ENCODE assay signal across 27 cellular contexts in the genomic region with DNA sequence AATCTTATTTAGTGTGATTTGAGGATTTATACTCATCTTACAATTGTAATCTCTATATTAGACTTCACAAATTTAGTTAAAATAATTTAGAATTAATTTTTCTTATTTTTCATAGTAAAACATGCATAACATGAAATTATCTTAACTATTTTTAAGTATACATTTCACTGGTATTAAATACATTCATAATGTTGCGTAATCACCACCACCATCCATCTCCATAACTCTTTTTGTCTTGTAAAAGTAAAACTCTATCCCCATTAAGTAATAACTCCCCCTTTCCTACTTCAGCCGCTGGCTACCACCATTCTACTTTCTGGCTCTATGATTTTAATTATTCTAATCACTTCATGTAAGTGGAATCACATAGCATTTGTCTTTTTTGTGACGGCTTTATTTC.
DNase-seq lines count a peak whose midpoint lies in the region; ATAC-seq, FAIRE-seq and TF ChIP-seq lines count a peak whose summit lies in the region.
"Had no signal": no experiment of that assay in that cellular context is flagged by ENCODE, and none has a peak within 500 bp of the region (broad histone marks: within the 10 kb centered on the region; RNA-seq: fewer than 3 reads in every experiment).

No MANE protein-coding gene starts in this region.

- POLR2A ChIA-PET in HepG2 (lab: Yijun Ruan, JAX) = no interaction called here
- POLR2A ChIA-PET in H1 (lab: Charles Lee; ENCODE audit: partially characterized antibody) = no interaction called here
- POLR2A ChIA-PET in activated CD4-positive, alpha-beta T cell treated with anti-CD3 and anti-CD28 coated beads for 36 hours (lab: Charles Lee) = no interaction called here

- no peak for TF ChIP-seq CTCF in HepG2 (CRISPR knock-in tag; IDR thresholded peaks at IDR 0.05)
- no peak for TF ChIP-seq CTCF in right lobe of liver (IDR thresholded peaks at IDR 0.05)
- no peak for TF ChIP-seq CTCF in H1 (IDR thresholded peaks at IDR 0.05; ENCODE audit: control extremely low read depth in 1 of 3, insufficient read depth in 1 of 3, low read depth in 1 of 3, low read length in 3 of 3)
- TF ChIP-seq CTCF in heart left ventricle (IDR thresholded peaks at IDR 0.05) = no peak

- no peak for FAIRE-seq in HepG2 (lab: Jason Lieb, UNC)
- FAIRE-seq in H1 (lab: Jason Lieb, UNC) = no peak
- FAIRE-seq: A204.1, GM12878, GM12892, GM18507 had no signal

- H3K4me1 Mint-ChIP-seq in activated CD4-positive, alpha-beta T cell treated with anti-CD3 and anti-CD28 coated beads for 36 hours = no peaks in the 10 kb centered on the region
- H3K4me1 Mint-ChIP-seq: CD14-positive monocyte; CD4-positive, alpha-beta memory T cell; CD4-positive, CD25-positive, alpha-beta regulatory T cell; CD8-positive, alpha-beta memory T cell had no signal

- H3K4me1 ChIP-seq in HepG2 (ENCODE audit: insufficient read depth, low read length) = no peaks in the 10 kb centered on the region
- H3K4me1 ChIP-seq in right lobe of liver = no peaks in the 10 kb centered on the region
- no peaks in the 10 kb centered on the region for H3K4me1 ChIP-seq in H1 (replicated peaks in 1 of 4; ENCODE audit: control insufficient read depth in 3 of 4, insufficient read depth in 4 of 4, low read length in 3 of 4)
- peaks cover 0 to 9% (median 0%) of the 10 kb centered on the region in 12 donors for H3K4me1 ChIP-seq in heart left ventricle
- H3K4me1 ChIP-seq: BE2C, BLaER1 had no signal

- H3K4ac ChIP-seq in H1 (replicated peaks; ENCODE audit: insufficient read length, low read depth, low read length) = no peak overlapping the region

- WGBS in HepG2 (ENCODE audit: low lambda C conversion rate) = 18% methylated on average over 3 of the region's 3 CpGs
- WGBS in right lobe of liver (ENCODE audit: insufficient coverage, low coverage, low lambda C conversion rate, missing lambda C conversion rate) = 72% methylated on average over 3 of the region's 3 CpGs
- WGBS in H1 (ENCODE audit: extremely low coverage in 1 of 2, insufficient coverage in 1 of 2, insufficient read length in 1 of 2, insufficient replicate concordance in 2 of 2, low coverage in 1 of 2, low lambda C conversion rate in 2 of 2, missing lambda C conversion rate in 1 of 2), 2 experiments = 83% methylated on average over 3 of the region's 3 CpGs; no CpG with 5 or more reads in 1 of the 2 experiments
- 83 to 89% (median 86%) methylated on average over 3 of the region's 3 CpGs for WGBS in heart left ventricle, 4 donors

- TF ChIP-seq EP300 in HepG2 (IDR thresholded peaks at IDR 0.05; ENCODE audit: low read depth in 2 of 2, low read length in 2 of 2) = no peak
- no peak for TF ChIP-seq EP300 in HepG2 (CRISPR knock-in tag; IDR thresholded peaks at IDR 0.05; ENCODE audit: borderline replicate concordance)
- no peak for TF ChIP-seq EP300 in Ishikawa (IDR thresholded peaks at IDR 0.05; ENCODE audit: borderline replicate concordance)
- TF ChIP-seq EP300 in H1 (IDR thresholded peaks at IDR 0.05; ENCODE audit: borderline replicate concordance in 1 of 2, low read depth in 2 of 2, low read length in 2 of 2) = no peak

- H3K9ac ChIP-seq in HepG2 (ENCODE audit: insufficient read depth, low read depth, low read length) = no peak overlapping the region
- H3K9ac ChIP-seq in H1 (replicated peaks in 1 of 4; ENCODE audit: extremely low read depth in 1 of 4, low read depth in 3 of 4, low read length in 3 of 4) = no peak overlapping the region
- H3K9ac ChIP-seq: BLaER1 had no signal

- DNase-seq in HepG2 (ENCODE audit: low spot score) (no peak), right lobe of liver (no peak), H1 (ENCODE audit: low read depth in 1 of 2, low spot score in 2 of 2) (no peak), heart left ventricle (no peak)
- no peak for DNase-seq in activated CD4-positive, alpha-beta T cell treated with anti-CD3 and anti-CD28 coated beads for 36 hours
- DNase-seq: 8988T; ACHN; BE2C; C1 segment of cervical spinal cord; CD4-positive, alpha-beta memory T cell; CD4-positive, CD25-positive, alpha-beta regulatory T cell; CD8-positive, alpha-beta memory T cell; COR-L47; DMS 273 treated with DMSO at 0.1 percent for 48 hours; DMS153; DMS53; DMS79; DND-41; EL; GDM1 had no signal

- no peak overlapping the region for H2BK120ac ChIP-seq in H1 (replicated peaks; ENCODE audit: low read depth, low read length)

- H2AFZ ChIP-seq in HepG2 (ENCODE audit: low read length) (no peak overlapping the region), H1 (ENCODE audit: low read length) (no peak overlapping the region)

- no peak for TF ChIP-seq POLR2A in HepG2 (IDR thresholded peaks at IDR 0.05; ENCODE audit: insufficient read depth in 1 of 2, low read depth in 2 of 2, low read length in 2 of 2)
- no peak for TF ChIP-seq POLR2A in right lobe of liver (IDR thresholded peaks at IDR 0.05)
- no peak for TF ChIP-seq POLR2A in H1 (IDR thresholded peaks at IDR 0.05; ENCODE audit: control extremely low read depth in 1 of 2, low read depth in 2 of 2, low read length in 2 of 2)
- TF ChIP-seq POLR2A in heart left ventricle (IDR thresholded peaks at IDR 0.05) = no peak

- TF ChIP-seq RAD21 in HepG2 (CRISPR knock-in tag; IDR thresholded peaks at IDR 0.05) = no peak
- TF ChIP-seq RAD21 in Ishikawa (IDR thresholded peaks at IDR 0.05; ENCODE audit: low read depth) = no peak
- TF ChIP-seq RAD21 in H1 (IDR thresholded peaks at IDR 0.05 in 1 of 2, conservative IDR thresholded peaks at IDR 0.05 in 1 of 2; ENCODE audit: low read depth in 2 of 2, low read length in 2 of 2) = no peak

- no peak overlapping the region for H3K4me2 ChIP-seq in HepG2 (ENCODE audit: low read depth, low read length)
- no peak overlapping the region for H3K4me2 ChIP-seq in H1 (ENCODE audit: insufficient read depth in 1 of 2, low read depth in 2 of 2, low read length in 2 of 2)
- H3K4me2 ChIP-seq: BLaER1 had no signal

- no peak overlapping the region for H2BK15ac ChIP-seq in H1 (ENCODE audit: low read length)

- H4K5ac ChIP-seq in H1 (ENCODE audit: insufficient read length, low read depth, low read length) = no peak overlapping the region

- no peak overlapping the region for H3K18ac ChIP-seq in H1 (ENCODE audit: extremely low read depth, low read length)

- H3K14ac ChIP-seq in H1 (ENCODE audit: insufficient read length) = no peak overlapping the region

- H3K4me3 ChIP-seq in HepG2 (replicated peaks in 1 of 3; ENCODE audit: insufficient read depth in 1 of 3, low read depth in 2 of 3, low read length in 3 of 3) (no peak overlapping the region), right lobe of liver (no peak overlapping the region), H1 (ENCODE audit: extremely low read depth in 1 of 4, insufficient read depth in 2 of 4, low read depth in 3 of 4, low read length in 4 of 4) (no peak overlapping the region), heart left ventricle (no peak overlapping the region)
- H3K4me3 ChIP-seq: BLaER1, GM12878 had no signal

- no peak overlapping the region for H3K27ac Mint-ChIP-seq in activated CD4-positive, alpha-beta T cell treated with anti-CD3 and anti-CD28 coated beads for 36 hours
- H3K27ac Mint-ChIP-seq: CD14-positive monocyte; CD4-positive, alpha-beta memory T cell; CD4-positive, CD25-positive, alpha-beta regulatory T cell; CD8-positive, alpha-beta memory T cell had no signal

- H2AK5ac ChIP-seq in H1 (ENCODE audit: low read depth, low read length) = no peak overlapping the region

- no peaks in the 10 kb centered on the region for H3K79me1 ChIP-seq in H1 (ENCODE audit: low read depth, low read length)

- H3K36me3 ChIP-seq in HepG2 (replicated peaks in 1 of 2; ENCODE audit: control insufficient read depth in 1 of 2, insufficient read depth in 2 of 2, low read length in 2 of 2) (no peaks in the 10 kb centered on the region), right lobe of liver (no peaks in the 10 kb centered on the region), H1 (ENCODE audit: control insufficient read depth in 2 of 4, insufficient read depth in 4 of 4, low read length in 3 of 4) (no peaks in the 10 kb centered on the region), heart left ventricle (no peaks in the 10 kb centered on the region)
- H3K36me3 ChIP-seq: BE2C, BLaER1 had no signal

- no peak for ATAC-seq in HepG2
- no peak for ATAC-seq in right lobe of liver
- ATAC-seq in heart left ventricle = no peak
- no peak for ATAC-seq in activated CD4-positive, alpha-beta T cell treated with anti-CD3 and anti-CD28 coated beads for 36 hours
- ATAC-seq: GM12878 had no signal

- no peaks in the 10 kb centered on the region for H3K9me3 ChIP-seq in HepG2 (ENCODE audit: low read length)
- no peaks in the 10 kb centered on the region for H3K9me3 ChIP-seq in right lobe of liver
- no peaks in the 10 kb centered on the region for H3K9me3 ChIP-seq in H1 (ENCODE audit: insufficient read depth in 2 of 2, low read depth in 1 of 2, low read length in 1 of 2)
- H3K9me3 ChIP-seq in heart left ventricle = peaks cover 0 to 9% (median 0%) of the 10 kb centered on the region in 12 donors
- H3K9me3 ChIP-seq: BE2C, BLaER1 had no signal

- intact Hi-C loops in HepG2 (cut with micrococcal nuclease; ENCODE audit: unreplicated experiment) (no loop called here), right lobe of liver (cut with DNase I) (no loop called here), heart left ventricle (cut with DNase I) (loop anchor here in 1 of 10 donors (10.0 kb wide), 1 partner anchor 47 kb away; no protein-coding TSS in a partner anchor)
- intact Hi-C loops in activated CD4-positive, alpha-beta T cell treated with anti-CD3 and anti-CD28 coated beads for 36 hours (cut with DNase I, micrococcal nuclease) = loop anchor here in 1 of 2 experiments (2.0 kb wide), 1 partner anchor 65 kb away; no protein-coding TSS in a partner anchor

- no peak overlapping the region for H2BK12ac ChIP-seq in H1 (ENCODE audit: low read depth, low read length)

- H3K56ac ChIP-seq in H1 (replicated peaks; ENCODE audit: insufficient read length, low read depth, low read length) = no peak overlapping the region

- no peaks in the 10 kb centered on the region for H3K9me3 Mint-ChIP-seq in activated CD4-positive, alpha-beta T cell treated with anti-CD3 and anti-CD28 coated beads for 36 hours (ENCODE audit: low read depth)

- H3K23me2 ChIP-seq in H1 (ENCODE audit: low read depth, low read length) = no peaks in the 10 kb centered on the region

- no peak overlapping the region for H2BK5ac ChIP-seq in H1 (ENCODE audit: low read depth, low read length)

- H4K91ac ChIP-seq in H1 (replicated peaks; ENCODE audit: insufficient read length, low read length) = no peak overlapping the region

- no peak overlapping the region for H3K23ac ChIP-seq in H1 (ENCODE audit: insufficient read length)

- H4K8ac ChIP-seq in H1 (ENCODE audit: extremely low read depth, insufficient read depth, low read length) = no peak overlapping the region

- H2BK20ac ChIP-seq in H1 (ENCODE audit: low read length) = no peak overlapping the region

- no peaks in the 10 kb centered on the region for H4K20me1 ChIP-seq in HepG2 (ENCODE audit: insufficient read depth, low read length)
- no peaks in the 10 kb centered on the region for H4K20me1 ChIP-seq in H1 (replicated peaks in 1 of 2; ENCODE audit: control insufficient read depth in 1 of 2, insufficient read depth in 2 of 2, low read length in 2 of 2)
- H4K20me1 ChIP-seq: BLaER1 had no signal

- H3K79me2 ChIP-seq in HepG2 (ENCODE audit: insufficient read depth, low read length) (no peaks in the 10 kb centered on the region), H1 (ENCODE audit: control insufficient read depth in 1 of 2, insufficient read depth in 2 of 2, low read length in 2 of 2) (no peaks in the 10 kb centered on the region)

- H3K27me3 Mint-ChIP-seq in activated CD4-positive, alpha-beta T cell treated with anti-CD3 and anti-CD28 coated beads for 36 hours = no peaks in the 10 kb centered on the region
- H3K27me3 Mint-ChIP-seq: CD4-positive, alpha-beta memory T cell; CD4-positive, CD25-positive, alpha-beta regulatory T cell; CD8-positive, alpha-beta memory T cell had no signal

- H3K27ac ChIP-seq in HepG2 (ENCODE audit: extremely low read length, insufficient read depth, low read length) (no peak overlapping the region), right lobe of liver (no peak overlapping the region), H1 (ENCODE audit: low read depth, low read length) (no peak overlapping the region), heart left ventricle (no peak overlapping the region)
- H3K27ac ChIP-seq: BLaER1 had no signal

- in situ Hi-C loops in HepG2 (cut with HindIII; ENCODE audit: extremely low pct_ligation_motif_present, low pct_unique_long_range_greater_than_20kb) = no loop called here

- H3K36me3 Mint-ChIP-seq in activated CD4-positive, alpha-beta T cell treated with anti-CD3 and anti-CD28 coated beads for 36 hours (ENCODE audit: low read depth) = no peaks in the 10 kb centered on the region
- H3K36me3 Mint-ChIP-seq: CD14-positive monocyte; CD4-positive, alpha-beta memory T cell; CD4-positive, CD25-positive, alpha-beta regulatory T cell; CD8-positive, alpha-beta memory T cell had no signal

- H3K4me3 Mint-ChIP-seq in activated CD4-positive, alpha-beta T cell treated with anti-CD3 and anti-CD28 coated beads for 36 hours = no peak overlapping the region
- H3K4me3 Mint-ChIP-seq: CD14-positive monocyte; CD4-positive, alpha-beta memory T cell; CD8-positive, alpha-beta memory T cell had no signal

- no TSS peak for BruUV-seq in HepG2 (replicated peaks; lab: Mats Ljungman, UMichigan)

- no peaks in the 10 kb centered on the region for H3K27me3 ChIP-seq in HepG2 (ENCODE audit: control insufficient read depth in 1 of 2, insufficient read depth in 2 of 2, low read length in 2 of 2)
- H3K27me3 ChIP-seq in right lobe of liver = no peaks in the 10 kb centered on the region
- no peaks in the 10 kb centered on the region for H3K27me3 ChIP-seq in H1 (replicated peaks in 1 of 4; ENCODE audit: control insufficient read depth in 3 of 4, extremely low read depth in 1 of 4, insufficient read depth in 3 of 4, low read length in 3 of 4)
- H3K27me3 ChIP-seq in heart left ventricle = no peaks in the 10 kb centered on the region
- H3K27me3 ChIP-seq: BE2C, BLaER1 had no signal

- CTCF ChIA-PET in HepG2 (lab: Yijun Ruan, JAX; ENCODE audit: low intra/inter-chr PET ratio, low total read pairs) = no interaction called here
- CTCF ChIA-PET in H1 (lab: Charles Lee; ENCODE audit: partially characterized antibody) = no interaction called here
- CTCF ChIA-PET in activated CD4-positive, alpha-beta T cell treated with anti-CD3 and anti-CD28 coated beads for 36 hours (lab: Charles Lee) = no interaction called here
